ENCODE assay signal across 1 cellular context in the genomic region with DNA sequence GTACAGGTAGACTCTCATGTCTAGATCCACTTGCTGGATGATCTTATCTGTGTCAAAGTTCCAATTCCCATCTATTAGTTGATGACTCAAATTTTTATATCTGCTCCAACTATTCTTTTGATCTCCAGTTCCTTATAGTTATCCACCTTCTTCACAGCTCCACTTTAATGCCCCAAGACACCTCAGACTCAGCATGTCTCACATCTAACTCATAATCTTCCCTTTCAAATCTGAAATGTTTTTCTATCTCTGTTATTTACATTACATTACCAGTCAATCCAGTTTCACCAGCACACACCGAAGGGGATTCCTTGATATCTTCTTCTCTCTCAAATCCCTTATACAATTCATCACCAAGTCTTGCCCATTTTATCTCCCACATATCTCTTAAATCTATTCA.
TF ChIP-seq lines count a peak whose summit lies in the region.

No MANE protein-coding gene starts in this region.

TF ChIP-seq in WTC11, 78 proteins besides CTCF, POLR2A, EP300 and RAD21 (continued from another document):
- TF ChIP-seq, protein P1, sequence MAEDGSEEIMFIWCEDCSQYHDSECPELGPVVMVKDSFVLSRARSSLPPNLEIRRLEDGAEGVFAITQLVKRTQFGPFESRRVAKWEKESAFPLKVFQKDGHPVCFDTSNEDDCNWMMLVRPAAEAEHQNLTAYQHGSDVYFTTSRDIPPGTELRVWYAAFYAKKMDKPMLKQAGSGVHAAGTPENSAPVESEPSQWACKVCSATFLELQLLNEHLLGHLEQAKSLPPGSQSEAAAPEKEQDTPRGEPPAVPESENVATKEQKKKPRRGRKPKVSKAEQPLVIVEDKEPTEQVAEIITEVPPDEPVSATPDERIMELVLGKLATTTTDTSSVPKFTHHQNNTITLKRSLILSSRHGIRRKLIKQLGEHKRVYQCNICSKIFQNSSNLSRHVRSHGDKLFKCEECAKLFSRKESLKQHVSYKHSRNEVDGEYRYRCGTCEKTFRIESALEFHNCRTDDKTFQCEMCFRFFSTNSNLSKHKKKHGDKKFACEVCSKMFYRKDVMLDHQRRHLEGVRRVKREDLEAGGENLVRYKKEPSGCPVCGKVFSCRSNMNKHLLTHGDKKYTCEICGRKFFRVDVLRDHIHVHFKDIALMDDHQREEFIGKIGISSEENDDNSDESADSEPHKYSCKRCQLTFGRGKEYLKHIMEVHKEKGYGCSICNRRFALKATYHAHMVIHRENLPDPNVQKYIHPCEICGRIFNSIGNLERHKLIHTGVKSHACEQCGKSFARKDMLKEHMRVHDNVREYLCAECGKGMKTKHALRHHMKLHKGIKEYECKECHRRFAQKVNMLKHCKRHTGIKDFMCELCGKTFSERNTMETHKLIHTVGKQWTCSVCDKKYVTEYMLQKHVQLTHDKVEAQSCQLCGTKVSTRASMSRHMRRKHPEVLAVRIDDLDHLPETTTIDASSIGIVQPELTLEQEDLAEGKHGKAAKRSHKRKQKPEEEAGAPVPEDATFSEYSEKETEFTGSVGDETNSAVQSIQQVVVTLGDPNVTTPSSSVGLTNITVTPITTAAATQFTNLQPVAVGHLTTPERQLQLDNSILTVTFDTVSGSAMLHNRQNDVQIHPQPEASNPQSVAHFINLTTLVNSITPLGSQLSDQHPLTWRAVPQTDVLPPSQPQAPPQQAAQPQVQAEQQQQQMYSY (CRISPR knock-in tag; IDR thresholded peaks at IDR 0.05) = no peak
- TF ChIP-seq, protein P2, sequence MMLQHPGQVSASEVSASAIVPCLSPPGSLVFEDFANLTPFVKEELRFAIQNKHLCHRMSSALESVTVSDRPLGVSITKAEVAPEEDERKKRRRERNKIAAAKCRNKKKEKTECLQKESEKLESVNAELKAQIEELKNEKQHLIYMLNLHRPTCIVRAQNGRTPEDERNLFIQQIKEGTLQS (CRISPR knock-in tag; conservative IDR thresholded peaks at IDR 0.05) = no peak
- TF ChIP-seq SOX15 (CRISPR knock-in tag; IDR thresholded peaks at IDR 0.05) (no peak), OVOL2 (CRISPR knock-in tag; IDR thresholded peaks at IDR 0.05; ENCODE audit: borderline replicate concordance) (no peak), GRHL2 (CRISPR knock-in tag; IDR thresholded peaks at IDR 0.05; ENCODE audit: insufficient replicate concordance, severe bottlenecking) (no peak), GABPB1 (CRISPR knock-in tag; IDR thresholded peaks at IDR 0.05) (no peak), ESRRA (CRISPR knock-in tag; IDR thresholded peaks at IDR 0.05; ENCODE audit: borderline replicate concordance) (no peak), PRRX2 (CRISPR knock-in tag; IDR thresholded peaks at IDR 0.05) (no peak), ZNF671 (CRISPR knock-in tag; IDR thresholded peaks at IDR 0.05) (no peak), ZNF138 (CRISPR knock-in tag; conservative IDR thresholded peaks at IDR 0.05) (no peak), RELA (CRISPR knock-in tag; IDR thresholded peaks at IDR 0.05; ENCODE audit: borderline replicate concordance) (no peak)
- TF ChIP-seq, protein P3, sequence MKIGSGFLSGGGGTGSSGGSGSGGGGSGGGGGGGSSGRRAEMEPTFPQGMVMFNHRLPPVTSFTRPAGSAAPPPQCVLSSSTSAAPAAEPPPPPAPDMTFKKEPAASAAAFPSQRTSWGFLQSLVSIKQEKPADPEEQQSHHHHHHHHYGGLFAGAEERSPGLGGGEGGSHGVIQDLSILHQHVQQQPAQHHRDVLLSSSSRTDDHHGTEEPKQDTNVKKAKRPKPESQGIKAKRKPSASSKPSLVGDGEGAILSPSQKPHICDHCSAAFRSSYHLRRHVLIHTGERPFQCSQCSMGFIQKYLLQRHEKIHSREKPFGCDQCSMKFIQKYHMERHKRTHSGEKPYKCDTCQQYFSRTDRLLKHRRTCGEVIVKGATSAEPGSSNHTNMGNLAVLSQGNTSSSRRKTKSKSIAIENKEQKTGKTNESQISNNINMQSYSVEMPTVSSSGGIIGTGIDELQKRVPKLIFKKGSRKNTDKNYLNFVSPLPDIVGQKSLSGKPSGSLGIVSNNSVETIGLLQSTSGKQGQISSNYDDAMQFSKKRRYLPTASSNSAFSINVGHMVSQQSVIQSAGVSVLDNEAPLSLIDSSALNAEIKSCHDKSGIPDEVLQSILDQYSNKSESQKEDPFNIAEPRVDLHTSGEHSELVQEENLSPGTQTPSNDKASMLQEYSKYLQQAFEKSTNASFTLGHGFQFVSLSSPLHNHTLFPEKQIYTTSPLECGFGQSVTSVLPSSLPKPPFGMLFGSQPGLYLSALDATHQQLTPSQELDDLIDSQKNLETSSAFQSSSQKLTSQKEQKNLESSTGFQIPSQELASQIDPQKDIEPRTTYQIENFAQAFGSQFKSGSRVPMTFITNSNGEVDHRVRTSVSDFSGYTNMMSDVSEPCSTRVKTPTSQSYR (CRISPR knock-in tag; IDR thresholded peaks at IDR 0.05) = no peak
- TF ChIP-seq, protein P4, sequence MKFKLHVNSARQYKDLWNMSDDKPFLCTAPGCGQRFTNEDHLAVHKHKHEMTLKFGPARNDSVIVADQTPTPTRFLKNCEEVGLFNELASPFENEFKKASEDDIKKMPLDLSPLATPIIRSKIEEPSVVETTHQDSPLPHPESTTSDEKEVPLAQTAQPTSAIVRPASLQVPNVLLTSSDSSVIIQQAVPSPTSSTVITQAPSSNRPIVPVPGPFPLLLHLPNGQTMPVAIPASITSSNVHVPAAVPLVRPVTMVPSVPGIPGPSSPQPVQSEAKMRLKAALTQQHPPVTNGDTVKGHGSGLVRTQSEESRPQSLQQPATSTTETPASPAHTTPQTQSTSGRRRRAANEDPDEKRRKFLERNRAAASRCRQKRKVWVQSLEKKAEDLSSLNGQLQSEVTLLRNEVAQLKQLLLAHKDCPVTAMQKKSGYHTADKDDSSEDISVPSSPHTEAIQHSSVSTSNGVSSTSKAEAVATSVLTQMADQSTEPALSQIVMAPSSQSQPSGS (CRISPR knock-in tag; IDR thresholded peaks at IDR 0.05; ENCODE audit: borderline replicate concordance, low read depth) = no peak
- TF ChIP-seq, protein P5, sequence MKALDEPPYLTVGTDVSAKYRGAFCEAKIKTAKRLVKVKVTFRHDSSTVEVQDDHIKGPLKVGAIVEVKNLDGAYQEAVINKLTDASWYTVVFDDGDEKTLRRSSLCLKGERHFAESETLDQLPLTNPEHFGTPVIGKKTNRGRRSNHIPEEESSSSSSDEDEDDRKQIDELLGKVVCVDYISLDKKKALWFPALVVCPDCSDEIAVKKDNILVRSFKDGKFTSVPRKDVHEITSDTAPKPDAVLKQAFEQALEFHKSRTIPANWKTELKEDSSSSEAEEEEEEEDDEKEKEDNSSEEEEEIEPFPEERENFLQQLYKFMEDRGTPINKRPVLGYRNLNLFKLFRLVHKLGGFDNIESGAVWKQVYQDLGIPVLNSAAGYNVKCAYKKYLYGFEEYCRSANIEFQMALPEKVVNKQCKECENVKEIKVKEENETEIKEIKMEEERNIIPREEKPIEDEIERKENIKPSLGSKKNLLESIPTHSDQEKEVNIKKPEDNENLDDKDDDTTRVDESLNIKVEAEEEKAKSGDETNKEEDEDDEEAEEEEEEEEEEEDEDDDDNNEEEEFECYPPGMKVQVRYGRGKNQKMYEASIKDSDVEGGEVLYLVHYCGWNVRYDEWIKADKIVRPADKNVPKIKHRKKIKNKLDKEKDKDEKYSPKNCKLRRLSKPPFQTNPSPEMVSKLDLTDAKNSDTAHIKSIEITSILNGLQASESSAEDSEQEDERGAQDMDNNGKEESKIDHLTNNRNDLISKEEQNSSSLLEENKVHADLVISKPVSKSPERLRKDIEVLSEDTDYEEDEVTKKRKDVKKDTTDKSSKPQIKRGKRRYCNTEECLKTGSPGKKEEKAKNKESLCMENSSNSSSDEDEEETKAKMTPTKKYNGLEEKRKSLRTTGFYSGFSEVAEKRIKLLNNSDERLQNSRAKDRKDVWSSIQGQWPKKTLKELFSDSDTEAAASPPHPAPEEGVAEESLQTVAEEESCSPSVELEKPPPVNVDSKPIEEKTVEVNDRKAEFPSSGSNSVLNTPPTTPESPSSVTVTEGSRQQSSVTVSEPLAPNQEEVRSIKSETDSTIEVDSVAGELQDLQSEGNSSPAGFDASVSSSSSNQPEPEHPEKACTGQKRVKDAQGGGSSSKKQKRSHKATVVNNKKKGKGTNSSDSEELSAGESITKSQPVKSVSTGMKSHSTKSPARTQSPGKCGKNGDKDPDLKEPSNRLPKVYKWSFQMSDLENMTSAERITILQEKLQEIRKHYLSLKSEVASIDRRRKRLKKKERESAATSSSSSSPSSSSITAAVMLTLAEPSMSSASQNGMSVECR (CRISPR knock-in tag; IDR thresholded peaks at IDR 0.05; ENCODE audit: borderline replicate concordance) = no peak
- TF ChIP-seq, protein P6, sequence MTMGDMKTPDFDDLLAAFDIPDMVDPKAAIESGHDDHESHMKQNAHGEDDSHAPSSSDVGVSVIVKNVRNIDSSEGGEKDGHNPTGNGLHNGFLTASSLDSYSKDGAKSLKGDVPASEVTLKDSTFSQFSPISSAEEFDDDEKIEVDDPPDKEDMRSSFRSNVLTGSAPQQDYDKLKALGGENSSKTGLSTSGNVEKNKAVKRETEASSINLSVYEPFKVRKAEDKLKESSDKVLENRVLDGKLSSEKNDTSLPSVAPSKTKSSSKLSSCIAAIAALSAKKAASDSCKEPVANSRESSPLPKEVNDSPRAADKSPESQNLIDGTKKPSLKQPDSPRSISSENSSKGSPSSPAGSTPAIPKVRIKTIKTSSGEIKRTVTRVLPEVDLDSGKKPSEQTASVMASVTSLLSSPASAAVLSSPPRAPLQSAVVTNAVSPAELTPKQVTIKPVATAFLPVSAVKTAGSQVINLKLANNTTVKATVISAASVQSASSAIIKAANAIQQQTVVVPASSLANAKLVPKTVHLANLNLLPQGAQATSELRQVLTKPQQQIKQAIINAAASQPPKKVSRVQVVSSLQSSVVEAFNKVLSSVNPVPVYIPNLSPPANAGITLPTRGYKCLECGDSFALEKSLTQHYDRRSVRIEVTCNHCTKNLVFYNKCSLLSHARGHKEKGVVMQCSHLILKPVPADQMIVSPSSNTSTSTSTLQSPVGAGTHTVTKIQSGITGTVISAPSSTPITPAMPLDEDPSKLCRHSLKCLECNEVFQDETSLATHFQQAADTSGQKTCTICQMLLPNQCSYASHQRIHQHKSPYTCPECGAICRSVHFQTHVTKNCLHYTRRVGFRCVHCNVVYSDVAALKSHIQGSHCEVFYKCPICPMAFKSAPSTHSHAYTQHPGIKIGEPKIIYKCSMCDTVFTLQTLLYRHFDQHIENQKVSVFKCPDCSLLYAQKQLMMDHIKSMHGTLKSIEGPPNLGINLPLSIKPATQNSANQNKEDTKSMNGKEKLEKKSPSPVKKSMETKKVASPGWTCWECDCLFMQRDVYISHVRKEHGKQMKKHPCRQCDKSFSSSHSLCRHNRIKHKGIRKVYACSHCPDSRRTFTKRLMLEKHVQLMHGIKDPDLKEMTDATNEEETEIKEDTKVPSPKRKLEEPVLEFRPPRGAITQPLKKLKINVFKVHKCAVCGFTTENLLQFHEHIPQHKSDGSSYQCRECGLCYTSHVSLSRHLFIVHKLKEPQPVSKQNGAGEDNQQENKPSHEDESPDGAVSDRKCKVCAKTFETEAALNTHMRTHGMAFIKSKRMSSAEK (CRISPR knock-in tag; IDR thresholded peaks at IDR 0.05; ENCODE audit: borderline replicate concordance) = no peak
- TF ChIP-seq, protein P7, sequence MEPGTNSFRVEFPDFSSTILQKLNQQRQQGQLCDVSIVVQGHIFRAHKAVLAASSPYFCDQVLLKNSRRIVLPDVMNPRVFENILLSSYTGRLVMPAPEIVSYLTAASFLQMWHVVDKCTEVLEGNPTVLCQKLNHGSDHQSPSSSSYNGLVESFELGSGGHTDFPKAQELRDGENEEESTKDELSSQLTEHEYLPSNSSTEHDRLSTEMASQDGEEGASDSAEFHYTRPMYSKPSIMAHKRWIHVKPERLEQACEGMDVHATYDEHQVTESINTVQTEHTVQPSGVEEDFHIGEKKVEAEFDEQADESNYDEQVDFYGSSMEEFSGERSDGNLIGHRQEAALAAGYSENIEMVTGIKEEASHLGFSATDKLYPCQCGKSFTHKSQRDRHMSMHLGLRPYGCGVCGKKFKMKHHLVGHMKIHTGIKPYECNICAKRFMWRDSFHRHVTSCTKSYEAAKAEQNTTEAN (CRISPR knock-in tag; IDR thresholded peaks at IDR 0.05) = no peak
- TF ChIP-seq, protein P8, sequence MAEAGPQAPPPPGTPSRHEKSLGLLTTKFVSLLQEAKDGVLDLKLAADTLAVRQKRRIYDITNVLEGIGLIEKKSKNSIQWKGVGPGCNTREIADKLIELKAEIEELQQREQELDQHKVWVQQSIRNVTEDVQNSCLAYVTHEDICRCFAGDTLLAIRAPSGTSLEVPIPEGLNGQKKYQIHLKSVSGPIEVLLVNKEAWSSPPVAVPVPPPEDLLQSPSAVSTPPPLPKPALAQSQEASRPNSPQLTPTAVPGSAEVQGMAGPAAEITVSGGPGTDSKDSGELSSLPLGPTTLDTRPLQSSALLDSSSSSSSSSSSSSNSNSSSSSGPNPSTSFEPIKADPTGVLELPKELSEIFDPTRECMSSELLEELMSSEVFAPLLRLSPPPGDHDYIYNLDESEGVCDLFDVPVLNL (CRISPR knock-in tag; IDR thresholded peaks at IDR 0.05; ENCODE audit: borderline replicate concordance, low read depth) = no peak
